ENCODE assay signal across 37 cellular contexts in genomic region chr11:116051494-116051893, GRCh38.
"Had no signal": no experiment of that assay in that cellular context is flagged by ENCODE, and none has a peak within 500 bp of the region (broad histone marks: within the 10 kb centered on the region; RNA-seq: fewer than 3 reads in every experiment).

No MANE protein-coding gene starts in this region.

- H3K27me3 ChIP-seq: adrenal gland, body of pancreas, brain microvascular endothelial cell, breast epithelium had no signal

- H3K4me3 ChIP-seq: adrenal gland, body of pancreas, breast epithelium had no signal

- H3K27me3 Mint-ChIP-seq: activated CD8-positive, alpha-beta T cell treated with anti-CD3 and anti-CD28 coated beads for 36 hours; activated naive CD8-positive, alpha-beta T cell treated with anti-CD3 and anti-CD28 coated beads for 36 hours; activated T-helper 17 cell treated with anti-CD3 and anti-CD28 coated beads, Interleukin-2, amount 50 U/mL, for 72 hours had no signal

- H3K36me3 ChIP-seq: adrenal gland, brain microvascular endothelial cell, breast epithelium had no signal

- H3K9me3 Mint-ChIP-seq: activated B cell treated with CpG ODN at 0.5 μM for 24 hours; activated CD4-positive, alpha-beta memory T cell treated with anti-CD3 and anti-CD28 coated beads for 36 hours; activated CD4-positive, alpha-beta T cell treated with anti-CD3 and anti-CD28 coated beads, Interleukin-2, amount 10 ng/mL, durations not matched to agents 24 days and 14 days; activated CD8-positive, alpha-beta T cell treated with anti-CD3 and anti-CD28 coated beads for 36 hours; activated naive CD4-positive, alpha-beta T cell treated with anti-CD3 and anti-CD28 coated beads for 36 hours; activated T-cell treated with anti-CD3 and anti-CD28 coated beads, Interleukin-2, amount 50 U/mL, for 4 hours; activated T-cell treated with anti-CD3 and anti-CD28 coated beads, Interleukin-2, amount 50 U/mL, for 72 hours; activated T-helper 1 cell treated with anti-CD3 and anti-CD28 coated beads, Interleukin-12 subunit alpha, Interleukin-12 subunit beta, Interleukin-2, Interleukin-4 antibody, amounts not matched to agents 30 ng/mL and 10 ng/mL and 1 ng/mL, durations not matched to agents 14 hours and 24 hours and 36 hours; activated T-helper 17 cell treated with anti-CD3 and anti-CD28 coated beads, Interleukin-2, amount 50 U/mL, for 72 hours; T-helper 1 cell treated with Interleukin-12 subunit alpha and Interleukin-12 subunit beta and Interleukin-4 antibody, amounts not matched to agents 30 μg/mL and 1 μg/mL, for 36 hours; T-helper 2 cell treated with Interferon-gamma antibody and Interleukin-4, amounts not matched to agents 5 μg/mL and 100 μg/mL, for 36 hours had no signal

- H3K4me3 Mint-ChIP-seq: activated B cell treated with CpG ODN at 0.5 μM for 24 hours; activated CD4-positive, alpha-beta memory T cell treated with anti-CD3 and anti-CD28 coated beads for 36 hours; activated CD4-positive, alpha-beta T cell treated with anti-CD3 and anti-CD28 coated beads, Interleukin-2, amount 10 ng/mL, durations not matched to agents 24 days and 14 days; activated CD8-positive, alpha-beta T cell treated with anti-CD3 and anti-CD28 coated beads for 36 hours; activated naive CD4-positive, alpha-beta T cell treated with anti-CD3 and anti-CD28 coated beads for 36 hours; activated naive CD8-positive, alpha-beta T cell treated with anti-CD3 and anti-CD28 coated beads for 36 hours; activated T-cell treated with anti-CD3 and anti-CD28 coated beads, Interleukin-2, amount 50 U/mL, for 4 hours; activated T-cell treated with anti-CD3 and anti-CD28 coated beads, Interleukin-2, amount 50 U/mL, for 72 hours; activated T-helper 1 cell treated with anti-CD3 and anti-CD28 coated beads, Interleukin-12 subunit alpha, Interleukin-12 subunit beta, Interleukin-2, Interleukin-4 antibody, amounts not matched to agents 30 ng/mL and 10 ng/mL and 1 ng/mL, durations not matched to agents 14 hours and 24 hours and 36 hours; activated T-helper 17 cell treated with anti-CD3 and anti-CD28 coated beads, Interleukin-2, amount 50 U/mL, for 72 hours; central memory CD8-positive, alpha-beta T cell; T-helper 1 cell treated with Interleukin-12 subunit alpha and Interleukin-12 subunit beta and Interleukin-4 antibody, amounts not matched to agents 30 μg/mL and 1 μg/mL, for 36 hours; T-helper 2 cell treated with Interferon-gamma antibody and Interleukin-4, amounts not matched to agents 5 μg/mL and 100 μg/mL, for 36 hours had no signal

- H3K36me3 Mint-ChIP-seq: activated CD4-positive, alpha-beta memory T cell treated with anti-CD3 and anti-CD28 coated beads for 36 hours; activated naive CD4-positive, alpha-beta T cell treated with anti-CD3 and anti-CD28 coated beads, Interleukin-2, amount 50 U/mL, for 72 hours; activated naive CD8-positive, alpha-beta T cell treated with anti-CD3 and anti-CD28 coated beads for 36 hours had no signal

- H3K27ac ChIP-seq: adrenal gland, body of pancreas, brain microvascular endothelial cell, breast epithelium, VCaP had no signal

- H3K9me3 ChIP-seq: adrenal gland, body of pancreas, breast epithelium had no signal

- H3K27ac Mint-ChIP-seq: activated B cell treated with CpG ODN at 0.5 μM for 24 hours; activated CD4-positive, alpha-beta memory T cell treated with anti-CD3 and anti-CD28 coated beads for 36 hours; activated CD4-positive, alpha-beta T cell treated with anti-CD3 and anti-CD28 coated beads, Interleukin-2, amount 10 ng/mL, durations not matched to agents 24 days and 14 days; activated CD8-positive, alpha-beta T cell treated with anti-CD3 and anti-CD28 coated beads for 36 hours; activated naive CD4-positive, alpha-beta T cell treated with anti-CD3 and anti-CD28 coated beads for 36 hours; activated naive CD4-positive, alpha-beta T cell treated with anti-CD3 and anti-CD28 coated beads, Interleukin-2, amount 50 U/mL, for 72 hours; activated naive CD8-positive, alpha-beta T cell treated with anti-CD3 and anti-CD28 coated beads for 36 hours; activated T-cell treated with anti-CD3 and anti-CD28 coated beads, Interleukin-2, amount 50 U/mL, for 72 hours; activated T-helper 1 cell treated with anti-CD3 and anti-CD28 coated beads, Interleukin-12 subunit alpha, Interleukin-12 subunit beta, Interleukin-2, Interleukin-4 antibody, amounts not matched to agents 30 ng/mL and 10 ng/mL and 1 ng/mL, durations not matched to agents 14 hours and 24 hours and 36 hours; activated T-helper 17 cell treated with anti-CD3 and anti-CD28 coated beads, Interleukin-2, amount 50 U/mL, for 72 hours; T-helper 1 cell treated with Interleukin-12 subunit alpha and Interleukin-12 subunit beta and Interleukin-4 antibody, amounts not matched to agents 30 μg/mL and 1 μg/mL, for 36 hours; T-helper 2 cell treated with Interferon-gamma antibody and Interleukin-4, amounts not matched to agents 5 μg/mL and 100 μg/mL, for 36 hours had no signal

- H3K4me1 Mint-ChIP-seq: activated B cell treated with CpG ODN at 0.5 μM for 24 hours; activated CD4-positive, alpha-beta T cell treated with anti-CD3 and anti-CD28 coated beads, Interleukin-2, amount 10 ng/mL, durations not matched to agents 24 days and 14 days; activated naive CD8-positive, alpha-beta T cell treated with anti-CD3 and anti-CD28 coated beads for 36 hours; activated T-helper 17 cell treated with anti-CD3 and anti-CD28 coated beads, Interleukin-2, amount 50 U/mL, for 72 hours; central memory CD8-positive, alpha-beta T cell had no signal

- H3K4me1 ChIP-seq: adrenal gland, body of pancreas, breast epithelium had no signal

- DNase-seq: activated B cell treated with CpG ODN at 0.5 μM for 24 hours; activated CD4-positive, alpha-beta memory T cell treated with anti-CD3 and anti-CD28 coated beads for 36 hours; activated CD4-positive, alpha-beta T cell treated with anti-CD3 and anti-CD28 coated beads for 4 hours; activated CD4-positive, alpha-beta T cell treated with anti-CD3 and anti-CD28 coated beads, Interleukin-2, amount 10 ng/mL, durations not matched to agents 24 days and 14 days; activated CD4-positive, alpha-beta T cell treated with anti-CD3 and anti-CD28 coated beads, Interleukin-2, amount 50 U/mL, for 1 hour; activated CD4-positive, alpha-beta T cell treated with anti-CD3 and anti-CD28 coated beads, Interleukin-2, amount 50 U/mL, for 4 hours; activated CD4-positive, CD25-positive, alpha-beta regulatory T cell treated with anti-CD3 and anti-CD28 coated beads, Interleukin-2, amount 50 U/mL, for 72 hours; activated CD8-positive, alpha-beta memory T cell treated with anti-CD3 and anti-CD28 coated beads, Interleukin-2, amount 50 U/mL, for 4 hours; activated CD8-positive, alpha-beta T cell treated with anti-CD3 and anti-CD28 coated beads for 36 hours; activated effector memory CD4-positive, alpha-beta T cell treated with anti-CD3 and anti-CD28 coated beads, Interleukin-2, amount 50 U/mL, for 16 hours; activated gamma-delta T cell treated with Interleukin-2 at 50 U/mL for 16 hours; activated naive CD4-positive, alpha-beta T cell; activated naive CD4-positive, alpha-beta T cell treated with anti-CD3 and anti-CD28 coated beads for 36 hours; activated naive CD4-positive, alpha-beta T cell treated with anti-CD3 and anti-CD28 coated beads, Interleukin-2, amount 50 U/mL, for 16 hours; activated naive CD8-positive, alpha-beta T cell treated with anti-CD3 and anti-CD28 coated beads for 36 hours; activated T-cell treated with anti-CD3 and anti-CD28 coated beads for 4 hours; activated T-cell treated with anti-CD3 and anti-CD28 coated beads, Interleukin-2, amount 50 U/mL, for 1 hour; activated T-cell treated with anti-CD3 and anti-CD28 coated beads, Interleukin-2, amount 50 U/mL, for 4 hours; activated T-cell treated with anti-CD3 and anti-CD28 coated beads, Interleukin-2, amount 50 U/mL, for 72 hours; adrenal gland; amniotic stem cell; aorta; body of pancreas; brain microvascular endothelial cell; caudate nucleus; cerebellar nuclear complex; T-helper 1 cell; T-helper 2 cell; T-helper 9 cell had no signal
